ENCODE assay signal across 10 cellular contexts in genomic region chr17:18157354-18157985, GRCh38. TPM values are rescaled to one million over a fixed set of nuclear protein-coding genes. Genes with fewer than 3 reads are reported as not detected.
DNase-seq lines count a peak whose midpoint lies in the region; ATAC-seq, FAIRE-seq and TF ChIP-seq lines count a peak whose summit lies in the region.
"Had no signal": no experiment of that assay in that cellular context is flagged by ENCODE, and none has a peak within 500 bp of the region (broad histone marks: within the 10 kb centered on the region; RNA-seq: fewer than 3 reads in every experiment).

No MANE protein-coding gene starts in this region.

- peak overlapping the region; percentile 84 for H3K4me3 Mint-ChIP-seq in activated naive CD8-positive, alpha-beta T cell treated with anti-CD3 and anti-CD28 coated beads, Interleukin-2, amount 10 ng/mL, durations not matched to agents 7 days and 5 days
- H3K4me3 Mint-ChIP-seq in natural killer cell, result peak overlapping the region; percentile 93

- no peaks in the 10 kb centered on the region for H3K9me3 ChIP-seq in BLaER1 treated with 17β-estradiol and CSF1 and Interleukin-3, amounts not matched to agents 10 nM and 100 nM (replicated peaks in 1 of 11)

- no peak overlapping the region for H3K4me3 ChIP-seq in BLaER1 treated with 17β-estradiol and CSF1 and Interleukin-3, amounts not matched to agents 10 nM and 100 nM

- POLR2A ChIA-PET in activated naive CD8-positive, alpha-beta T cell treated with anti-CD3 and anti-CD28 coated beads, Interleukin-2, amount 10 ng/mL, durations not matched to agents 7 days and 5 days (lab: Charles Lee), result interaction anchor here (1.0 to 1.8 kb wide), 3 partner anchors 10 to 26 kb away, joined by 3 to 14 read pairs (median 6); partner anchors contain the start of gene ALKBH5

- H3K27me3 ChIP-seq in BLaER1 treated with 17β-estradiol and CSF1 and Interleukin-3, amounts not matched to agents 10 nM and 100 nM, result no peaks in the 10 kb centered on the region

- no peak for DNase-seq in GM18507 (ENCODE audit: extremely low spot score, insufficient read length, low read depth)
- no peak for DNase-seq in activated naive CD8-positive, alpha-beta T cell treated with anti-CD3 and anti-CD28 coated beads, Interleukin-2, amount 10 ng/mL, durations not matched to agents 7 days and 5 days
- DNase-seq in natural killer cell, result no peak
- DNase-seq in AG08396 (ENCODE audit: low spot score), result no peak
- DNase-seq in H54 (ENCODE audit: insufficient read length, low spot score), result no peak
- DNase-seq in NCI-H82 (lab: John Stamatoyannopoulos, UW), result no peak
- DNase-seq: NCI-H524 treated with DMSO at 0.1 percent for 48 hours had no signal

- TF ChIP-seq CTCF in natural killer cell (IDR thresholded peaks at IDR 0.05), result no peak

- H3K9me3 Mint-ChIP-seq in activated naive CD8-positive, alpha-beta T cell treated with anti-CD3 and anti-CD28 coated beads, Interleukin-2, amount 10 ng/mL, durations not matched to agents 7 days and 5 days, result no peaks in the 10 kb centered on the region
- H3K9me3 Mint-ChIP-seq in natural killer cell, result no peaks in the 10 kb centered on the region

- no peak for ATAC-seq in activated naive CD8-positive, alpha-beta T cell treated with anti-CD3 and anti-CD28 coated beads, Interleukin-2, amount 10 ng/mL, durations not matched to agents 7 days and 5 days (ENCODE audit: low read depth)
- ATAC-seq in natural killer cell, result no peak
- ATAC-seq in GM18517 (IDR thresholded peaks at IDR 0.05; ENCODE audit: unreplicated experiment), result no peak

- H4K20me1 ChIP-seq in BLaER1 treated with 17β-estradiol and CSF1 and Interleukin-3, amounts not matched to agents 10 nM and 100 nM, result no peaks in the 10 kb centered on the region

- peak overlapping the region; percentile 93 for H3K27ac Mint-ChIP-seq in activated naive CD8-positive, alpha-beta T cell treated with anti-CD3 and anti-CD28 coated beads, Interleukin-2, amount 10 ng/mL, durations not matched to agents 7 days and 5 days
- peak overlapping the region; percentile 84 to 94 for H3K27ac Mint-ChIP-seq in natural killer cell

- H3K4me2 ChIP-seq in BLaER1 treated with 17β-estradiol and CSF1 and Interleukin-3, amounts not matched to agents 10 nM and 100 nM, result peak overlapping the region in 7 of 11 experiments; percentile 57 to 98 (median 80); a peak in 9 of 22 replicates

- no peaks in the 10 kb centered on the region for H3K27me3 Mint-ChIP-seq in activated naive CD8-positive, alpha-beta T cell treated with anti-CD3 and anti-CD28 coated beads, Interleukin-2, amount 10 ng/mL, durations not matched to agents 7 days and 5 days
- no peaks in the 10 kb centered on the region for H3K27me3 Mint-ChIP-seq in natural killer cell (ENCODE audit: low read depth in 2 of 2)

- H3K4me1 Mint-ChIP-seq in activated naive CD8-positive, alpha-beta T cell treated with anti-CD3 and anti-CD28 coated beads, Interleukin-2, amount 10 ng/mL, durations not matched to agents 7 days and 5 days, result peaks cover 18% of the 10 kb centered on the region
- H3K4me1 Mint-ChIP-seq in natural killer cell, result peaks cover 6 to 15% of the 10 kb centered on the region in 2 donors

- intact Hi-C loops in natural killer cell (cut with micrococcal nuclease), result no loop called here

- peak; percentile 75 for FAIRE-seq in GM18507 (lab: Jason Lieb, UNC)
- FAIRE-seq in H54 (lab: Jason Lieb, UNC), result no peak
- FAIRE-seq: islet of Langerhans had no signal

- peaks cover 23 to 68% (median 41%) of the 10 kb centered on the region in 10 experiments for H3K4me1 ChIP-seq in BLaER1 treated with 17β-estradiol and CSF1 and Interleukin-3, amounts not matched to agents 10 nM and 100 nM

- H3K27ac ChIP-seq in BLaER1 treated with 17β-estradiol and CSF1 and Interleukin-3, amounts not matched to agents 10 nM and 100 nM, result no peak overlapping the region

- no peaks in the 10 kb centered on the region for H3K36me3 ChIP-seq in BLaER1 treated with 17β-estradiol and CSF1 and Interleukin-3, amounts not matched to agents 10 nM and 100 nM

- no peak overlapping the region for H3K9ac ChIP-seq in BLaER1 treated with 17β-estradiol and CSF1 and Interleukin-3, amounts not matched to agents 10 nM and 100 nM

- peaks cover 1% of the 10 kb centered on the region for H3K36me3 Mint-ChIP-seq in activated naive CD8-positive, alpha-beta T cell treated with anti-CD3 and anti-CD28 coated beads, Interleukin-2, amount 10 ng/mL, durations not matched to agents 7 days and 5 days
- no peaks in the 10 kb centered on the region for H3K36me3 Mint-ChIP-seq in natural killer cell

- no peak for TF ChIP-seq POLR2A in H54 (IDR thresholded peaks at IDR 0.05; ENCODE audit: low read depth, low read length)

RNA-seq across cellular contexts. Expression of gene ALKBH5, which starts 26.2 kb away (rescaled TPM):
- 100 to 1,000 TPM; 133 to 134 TPM for total RNA-seq in activated naive CD8-positive, alpha-beta T cell treated with anti-CD3 and anti-CD28 coated beads, Interleukin-2, amount 10 ng/mL, durations not matched to agents 7 days and 5 days
- 100 to 1,000 TPM in 1 of 3 donors, 10 to 100 TPM in 2; 95.6 to 114 (median 96.7) TPM for total RNA-seq in natural killer cell

RNA-seq across cellular contexts. Expression of gene MYO15A, which starts 48.9 kb away (rescaled TPM):
- total RNA-seq in activated naive CD8-positive, alpha-beta T cell treated with anti-CD3 and anti-CD28 coated beads, Interleukin-2, amount 10 ng/mL, durations not matched to agents 7 days and 5 days, result 1 to 10 TPM; 1.0 TPM
- 1 to 10 TPM; 1.6 to 2.0 (median 1.8) TPM for total RNA-seq in natural killer cell
